ENCODE assay signal across 1 cellular context in the genomic region with DNA sequence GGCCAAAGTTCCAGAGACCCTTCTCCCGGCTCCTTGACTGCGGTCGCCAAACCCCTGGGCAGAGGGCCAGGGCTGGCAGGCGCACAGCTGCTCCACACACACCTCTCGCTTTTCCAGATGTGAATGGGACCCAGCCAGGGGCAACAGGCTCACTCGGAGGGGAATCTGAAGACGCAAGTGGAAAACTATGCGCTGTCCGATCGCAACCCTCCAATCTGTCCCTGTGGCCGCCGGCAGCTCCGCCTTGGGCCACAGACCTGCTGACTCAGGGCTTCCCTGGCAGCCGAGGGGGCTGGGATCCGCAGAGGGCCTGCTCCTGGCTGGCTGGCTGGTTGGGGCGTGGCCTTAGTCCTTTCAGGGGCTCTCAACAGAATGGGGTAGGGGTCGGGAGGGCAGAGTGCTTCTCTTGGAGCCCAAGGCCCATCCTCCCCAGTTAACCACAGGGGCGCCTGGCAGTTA.
A peak's percentile ranks its signal among the peaks of the same experiment; 100 is the strongest.
TF ChIP-seq lines count a peak whose summit lies in the region.

No MANE protein-coding gene starts in this region.

TF ChIP-seq in GM12878, 131 proteins besides CTCF, POLR2A, EP300 and RAD21 (continued from another document):
- TF ChIP-seq, protein P1, sequence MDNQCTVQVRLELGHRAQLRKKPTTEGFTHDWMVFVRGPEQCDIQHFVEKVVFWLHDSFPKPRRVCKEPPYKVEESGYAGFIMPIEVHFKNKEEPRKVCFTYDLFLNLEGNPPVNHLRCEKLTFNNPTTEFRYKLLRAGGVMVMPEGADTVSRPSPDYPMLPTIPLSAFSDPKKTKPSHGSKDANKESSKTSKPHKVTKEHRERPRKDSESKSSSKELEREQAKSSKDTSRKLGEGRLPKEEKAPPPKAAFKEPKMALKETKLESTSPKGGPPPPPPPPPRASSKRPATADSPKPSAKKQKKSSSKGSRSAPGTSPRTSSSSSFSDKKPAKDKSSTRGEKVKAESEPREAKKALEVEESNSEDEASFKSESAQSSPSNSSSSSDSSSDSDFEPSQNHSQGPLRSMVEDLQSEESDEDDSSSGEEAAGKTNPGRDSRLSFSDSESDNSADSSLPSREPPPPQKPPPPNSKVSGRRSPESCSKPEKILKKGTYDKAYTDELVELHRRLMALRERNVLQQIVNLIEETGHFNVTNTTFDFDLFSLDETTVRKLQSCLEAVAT (IDR thresholded peaks at IDR 0.05) = peak; percentile 95
- TF ChIP-seq MTA2 (IDR thresholded peaks at IDR 0.05; ENCODE audit: low read depth) = 0 out of 2 replicates have a peak, but pooled peaks have one; percentile 5
